ENCODE assay signal across 1 cellular context in genomic region chr6:5025911-5026819, GRCh38.
A peak's percentile ranks its signal among the peaks of the same experiment; 100 is the strongest.
TF ChIP-seq lines count a peak whose summit lies in the region.

No MANE protein-coding gene starts in this region.

TF ChIP-seq in H1, 55 proteins besides CTCF, POLR2A, EP300 and RAD21:
- TF ChIP-seq HDAC2 (IDR thresholded peaks at IDR 0.05; ENCODE audit: borderline replicate concordance in 1 of 2, low read depth in 2 of 2, low read length in 2 of 2) (no peak), MAFK (IDR thresholded peaks at IDR 0.05; ENCODE audit: low read depth, low read length) (peak; percentile 23; the same call in 1 of the 2 replicates), MAX (IDR thresholded peaks at IDR 0.05) (0 out of 2 replicates have a peak, but pooled peaks have one; percentile 44), NRF1 (IDR thresholded peaks at IDR 0.05; ENCODE audit: low read depth, low read length) (no peak), SAP30 (IDR thresholded peaks at IDR 0.05; ENCODE audit: insufficient read depth, insufficient replicate concordance, low read length) (no peak), ATF3 (IDR thresholded peaks at IDR 0.05; ENCODE audit: insufficient read depth, low read depth, low read length) (0 out of 2 replicates have a peak, but pooled peaks have one; percentile 15), NANOG (IDR thresholded peaks at IDR 0.05; ENCODE audit: insufficient read depth, low read depth, low read length, poor library complexity, severe bottlenecking) (peak; percentile 6), CHD2 (IDR thresholded peaks at IDR 0.05; ENCODE audit: low read length) (no peak), YY1 (IDR thresholded peaks at IDR 0.05; ENCODE audit: low read depth, low read length) (no peak), USF2 (IDR thresholded peaks at IDR 0.05; ENCODE audit: low read length) (peak; percentile 37; the same call in 1 of the 2 replicates), KDM1A (IDR thresholded peaks at IDR 0.05; ENCODE audit: borderline replicate concordance, low read length) (no peak), EZH2 (IDR thresholded peaks at IDR 0.05; ENCODE audit: low read depth, low read length, severe bottlenecking) (no peak), RFX5 (IDR thresholded peaks at IDR 0.05; ENCODE audit: borderline replicate concordance, low read depth, low read length) (no peak), SIN3A (conservative IDR thresholded peaks at IDR 0.05 in 1 of 2, IDR thresholded peaks at IDR 0.05 in 1 of 2; ENCODE audit: low read depth in 1 of 2, low read length in 2 of 2) (no peak), POU5F1 (IDR thresholded peaks at IDR 0.05; ENCODE audit: low read depth, low read length) (no peak), JUND (IDR thresholded peaks at IDR 0.05; ENCODE audit: low read length) (no peak), CBX8 (IDR thresholded peaks at IDR 0.05; ENCODE audit: borderline replicate concordance, low read depth, low read length) (no peak), POLR2AphosphoS5 (IDR thresholded peaks at IDR 0.05; ENCODE audit: low read depth, low read length) (no peak), ATF2 (IDR thresholded peaks at IDR 0.05; ENCODE audit: low read length) (0 out of 2 replicates have a peak, but pooled peaks have one; percentile 35), SIRT6 (IDR thresholded peaks at IDR 0.05; ENCODE audit: low read length) (no peak), TBP (IDR thresholded peaks at IDR 0.05; ENCODE audit: low read depth, low read length) (no peak), TAF7 (optimal IDR thresholded peaks at IDR 0.05; ENCODE audit: borderline replicate concordance, low read depth, low read length) (no peak), FOSL1 (IDR thresholded peaks at IDR 0.05; ENCODE audit: insufficient read depth, low read depth, low read length) (no peak), GABPA (IDR thresholded peaks at IDR 0.05; ENCODE audit: borderline replicate concordance, insufficient read depth, low read length) (no peak), SP4 (IDR thresholded peaks at IDR 0.05; ENCODE audit: low read length) (no peak), GTF2F1 (IDR thresholded peaks at IDR 0.05; ENCODE audit: borderline replicate concordance, low read depth, low read length) (no peak), ZNF274 (IDR thresholded peaks at IDR 0.05; ENCODE audit: borderline replicate concordance, extremely low read depth, low read length) (no peak), RXRA (IDR thresholded peaks at IDR 0.05; ENCODE audit: insufficient read depth, low read depth, low read length) (no peak), KDM5A (IDR thresholded peaks at IDR 0.05; ENCODE audit: low read length) (no peak), ASH2L (IDR thresholded peaks at IDR 0.05; ENCODE audit: low read length) (peak; percentile 95), CTBP2 (IDR thresholded peaks at IDR 0.05; ENCODE audit: borderline replicate concordance, insufficient read depth, insufficient read length, low read length) (no peak), TAF1 (IDR thresholded peaks at IDR 0.05; ENCODE audit: low read depth, low read length) (peak; percentile 66; the same call in 1 of the 2 replicates), SP2 (IDR thresholded peaks at IDR 0.05; ENCODE audit: low read length) (no peak), BRCA1 (IDR thresholded peaks at IDR 0.05; ENCODE audit: low read depth, low read length) (no peak), SUZ12 (IDR thresholded peaks at IDR 0.05; ENCODE audit: low read length) (no peak; the same call in 1 of the 2 replicates), RNF2 (IDR thresholded peaks at IDR 0.05; ENCODE audit: borderline replicate concordance, low read depth, low read length, missing control alignments, poor library complexity, severe bottlenecking) (no peak), CBX5 (IDR thresholded peaks at IDR 0.05; ENCODE audit: low read depth, low read length) (no peak), CEBPB (IDR thresholded peaks at IDR 0.05; ENCODE audit: low read depth, low read length) (no peak), TCF12 (IDR thresholded peaks at IDR 0.05; ENCODE audit: low read depth, low read length) (no peak), CHD1 (IDR thresholded peaks at IDR 0.05; ENCODE audit: low read depth, low read length) (no peak), SP1 (IDR thresholded peaks at IDR 0.05; ENCODE audit: low read depth, low read length) (no peak), CREB1 (IDR thresholded peaks at IDR 0.05) (no peak), RBBP5 (IDR thresholded peaks at IDR 0.05; ENCODE audit: borderline replicate concordance, low read depth, low read length) (peak; percentile 67; the same call in 1 of the 2 replicates), E2F6 (IDR thresholded peaks at IDR 0.05) (0 out of 2 replicates have a peak, but pooled peaks have one; percentile 9), HDAC6 (IDR thresholded peaks at IDR 0.05; ENCODE audit: low read depth, low read length) (no peak), BCL11A (IDR thresholded peaks at IDR 0.05; ENCODE audit: low read depth in 2 of 2, low read length in 2 of 2) (no peak), KDM4A (IDR thresholded peaks at IDR 0.05; ENCODE audit: low read depth, low read length, severe bottlenecking) (peak; percentile 71), TEAD4 (IDR thresholded peaks at IDR 0.05; ENCODE audit: low read depth, low read length) (no peak), SIX5 (IDR thresholded peaks at IDR 0.05; ENCODE audit: low read depth, low read length) (no peak), SRF (IDR thresholded peaks at IDR 0.05; ENCODE audit: low read depth, low read length) (no peak), CHD7 (IDR thresholded peaks at IDR 0.05; ENCODE audit: insufficient replicate concordance, low read length) (no peak), BACH1 (IDR thresholded peaks at IDR 0.05; ENCODE audit: low read length) (peak; percentile 64), JUN (IDR thresholded peaks at IDR 0.05; ENCODE audit: low read depth, low read length) (no peak), EGR1 (IDR thresholded peaks at IDR 0.05; ENCODE audit: borderline replicate concordance, low read depth, low read length) (no peak; the same call in 1 of the 2 replicates), PHF8 (conservative IDR thresholded peaks at IDR 0.05; ENCODE audit: low read depth, low read length) (0 out of 2 replicates have a peak, but pooled peaks have one; percentile 48)
